In the genomic region with DNA sequence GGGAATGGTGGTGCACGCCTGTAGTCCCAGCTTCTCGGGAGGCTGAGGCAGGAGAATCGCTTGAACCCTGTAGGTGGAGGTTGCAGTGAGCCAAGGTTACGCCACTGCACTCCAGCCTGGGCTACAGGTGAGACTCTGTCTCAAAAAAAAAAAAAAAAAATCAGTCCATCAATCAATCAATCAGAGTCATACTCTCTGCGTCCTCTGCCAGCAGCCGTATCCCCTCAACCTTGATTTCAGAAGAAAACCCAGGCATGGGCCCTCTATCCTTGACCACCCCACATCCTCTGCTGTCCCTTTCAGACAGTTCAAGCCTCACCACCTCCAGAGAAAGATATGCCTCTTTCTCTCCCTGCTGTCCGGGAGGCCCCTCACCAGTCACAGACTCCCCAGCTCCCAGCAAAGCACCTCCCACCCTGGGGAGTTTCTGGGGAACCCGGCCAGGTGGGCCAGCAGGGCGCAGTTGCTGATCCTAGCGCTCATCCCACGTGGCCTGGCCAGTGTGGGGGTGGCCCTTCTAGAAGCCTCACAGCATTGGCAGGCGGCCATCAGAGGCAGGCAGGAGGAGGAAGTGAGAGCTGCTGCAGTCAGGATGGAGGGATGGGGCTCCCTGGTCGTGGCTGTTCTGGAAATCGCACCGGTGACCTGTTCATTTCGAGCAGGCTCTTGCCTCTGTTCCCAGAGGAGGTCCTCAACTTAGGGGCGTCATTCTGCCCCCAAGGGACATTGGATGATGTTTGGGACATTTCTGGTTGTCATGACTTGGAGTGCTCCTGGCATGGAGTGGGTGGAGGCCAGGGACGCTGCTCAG, we compare ENCODE assay signal across 6 cellular contexts. TPM values are rescaled to one million over a fixed set of nuclear protein-coding genes. Genes with fewer than 3 reads are reported as not detected.
DNase-seq lines count a peak whose midpoint lies in the region; ATAC-seq and TF ChIP-seq lines count a peak whose summit lies in the region.

No MANE protein-coding gene starts in this region.

- no peaks in the 10 kb centered on the region for H3K27me3 Mint-ChIP-seq in activated T-cell treated with anti-CD3 and anti-CD28 coated beads, Interleukin-2, amount 50 U/mL, for 24 hours
- H3K27me3 Mint-ChIP-seq in activated T-helper 2 cell treated with anti-CD3 and anti-CD28 coated beads, Interferon-gamma antibody, Interleukin-2, Interleukin-4, amounts not matched to agents 10 μg/mL and 5 μg/mL and 100 μg/mL, durations not matched to agents 14 hours and 24 hours and 36 hours (ENCODE audit: low read depth) = no peaks in the 10 kb centered on the region

- intact Hi-C loops in activated T-helper 2 cell treated with anti-CD3 and anti-CD28 coated beads, Interferon-gamma antibody, Interleukin-2, Interleukin-4, amounts not matched to agents 10 μg/mL and 5 μg/mL and 100 μg/mL, durations not matched to agents 14 hours and 24 hours and 36 hours (cut with micrococcal nuclease) = loop anchor here (5.0 kb wide), 1 partner anchor 114 kb away; a partner anchor contains a TSS
- intact Hi-C loops in lower lobe of right lung (cut with DNase I) = no loop called here

- H3K4me1 Mint-ChIP-seq in activated T-cell treated with anti-CD3 and anti-CD28 coated beads, Interleukin-2, amount 50 U/mL, for 24 hours (ENCODE audit: low read depth) = peaks cover 15% of the 10 kb centered on the region
- peaks cover 9% of the 10 kb centered on the region for H3K4me1 Mint-ChIP-seq in activated T-helper 2 cell treated with anti-CD3 and anti-CD28 coated beads, Interferon-gamma antibody, Interleukin-2, Interleukin-4, amounts not matched to agents 10 μg/mL and 5 μg/mL and 100 μg/mL, durations not matched to agents 14 hours and 24 hours and 36 hours (ENCODE audit: low read depth)

- DNase-seq in activated T-cell treated with anti-CD3 and anti-CD28 coated beads, Interleukin-2, amount 50 U/mL, for 24 hours = no peak
- DNase-seq in activated T-cell treated with anti-CD3 and anti-CD28 coated beads, Interleukin-2, amount 50 U/mL, for 48 hours = no peak
- no peak for DNase-seq in activated T-helper 2 cell treated with anti-CD3 and anti-CD28 coated beads, Interferon-gamma antibody, Interleukin-2, Interleukin-4, amounts not matched to agents 10 μg/mL and 5 μg/mL and 100 μg/mL, durations not matched to agents 14 hours and 24 hours and 36 hours (ENCODE audit: low spot score)
- DNase-seq in lower lobe of right lung (peak; percentile 94), NCI-H1694 treated with DMSO at 0.1 percent for 48 hours (lab: John Stamatoyannopoulos, UW) (no peak), GM19238 (ENCODE audit: insufficient read length, low spot score) (no peak)

- no peaks in the 10 kb centered on the region for H3K9me3 Mint-ChIP-seq in activated T-cell treated with anti-CD3 and anti-CD28 coated beads, Interleukin-2, amount 50 U/mL, for 24 hours
- H3K9me3 Mint-ChIP-seq in activated T-helper 2 cell treated with anti-CD3 and anti-CD28 coated beads, Interferon-gamma antibody, Interleukin-2, Interleukin-4, amounts not matched to agents 10 μg/mL and 5 μg/mL and 100 μg/mL, durations not matched to agents 14 hours and 24 hours and 36 hours = no peaks in the 10 kb centered on the region

- H3K4me1 ChIP-seq in lower lobe of right lung = peaks cover 45% of the 10 kb centered on the region

- peak in 1 of 2 donors; percentile 20 for ATAC-seq in lower lobe of right lung

- TF ChIP-seq CTCF in lower lobe of right lung (IDR thresholded peaks at IDR 0.05) = no peak

- no peaks in the 10 kb centered on the region for H3K27me3 ChIP-seq in lower lobe of right lung (ENCODE audit: low read depth)

- H3K9me3 ChIP-seq in lower lobe of right lung = no peaks in the 10 kb centered on the region

- peak overlapping the region; percentile 20 for H3K27ac ChIP-seq in lower lobe of right lung

- H3K4me3 Mint-ChIP-seq in activated T-cell treated with anti-CD3 and anti-CD28 coated beads, Interleukin-2, amount 50 U/mL, for 24 hours = no peak overlapping the region
- peak overlapping the region; percentile 8 for H3K4me3 Mint-ChIP-seq in activated T-helper 2 cell treated with anti-CD3 and anti-CD28 coated beads, Interferon-gamma antibody, Interleukin-2, Interleukin-4, amounts not matched to agents 10 μg/mL and 5 μg/mL and 100 μg/mL, durations not matched to agents 14 hours and 24 hours and 36 hours (ENCODE audit: low read depth)

- peak overlapping the region; percentile 14 for H3K4me3 ChIP-seq in lower lobe of right lung

- peaks cover 3% of the 10 kb centered on the region for H3K36me3 ChIP-seq in lower lobe of right lung

- peaks cover 13% of the 10 kb centered on the region for H3K36me3 Mint-ChIP-seq in activated T-cell treated with anti-CD3 and anti-CD28 coated beads, Interleukin-2, amount 50 U/mL, for 24 hours (ENCODE audit: low read depth)
- H3K36me3 Mint-ChIP-seq in activated T-helper 2 cell treated with anti-CD3 and anti-CD28 coated beads, Interferon-gamma antibody, Interleukin-2, Interleukin-4, amounts not matched to agents 10 μg/mL and 5 μg/mL and 100 μg/mL, durations not matched to agents 14 hours and 24 hours and 36 hours (ENCODE audit: low read depth) = peaks cover 15% of the 10 kb centered on the region

- peak overlapping the region; percentile 52 for H3K27ac Mint-ChIP-seq in activated T-cell treated with anti-CD3 and anti-CD28 coated beads, Interleukin-2, amount 50 U/mL, for 24 hours
- no peak overlapping the region for H3K27ac Mint-ChIP-seq in activated T-helper 2 cell treated with anti-CD3 and anti-CD28 coated beads, Interferon-gamma antibody, Interleukin-2, Interleukin-4, amounts not matched to agents 10 μg/mL and 5 μg/mL and 100 μg/mL, durations not matched to agents 14 hours and 24 hours and 36 hours

RNA-seq across cellular contexts. Expression of a gene that starts 10.2 kb away (rescaled TPM):
- 0.21 and 0.67 TPM in 2 replicates for total RNA-seq in activated T-helper 2 cell treated with anti-CD3 and anti-CD28 coated beads, Interferon-gamma antibody, Interleukin-2, Interleukin-4, amounts not matched to agents 10 μg/mL and 5 μg/mL and 100 μg/mL, durations not matched to agents 14 hours and 24 hours and 36 hours
- not detected for total RNA-seq in lower lobe of right lung

RNA-seq across cellular contexts. Expression of a gene that starts 15.6 kb away (rescaled TPM):
- total RNA-seq in activated T-helper 2 cell treated with anti-CD3 and anti-CD28 coated beads, Interferon-gamma antibody, Interleukin-2, Interleukin-4, amounts not matched to agents 10 μg/mL and 5 μg/mL and 100 μg/mL, durations not matched to agents 14 hours and 24 hours and 36 hours = 0.11 and 0.18 TPM in 2 replicates
- 7.5 TPM for total RNA-seq in lower lobe of right lung

RNA-seq across cellular contexts. Expression of a gene that starts 17.3 kb away (rescaled TPM):
- 4.3 TPM in 2 replicates for total RNA-seq in activated T-helper 2 cell treated with anti-CD3 and anti-CD28 coated beads, Interferon-gamma antibody, Interleukin-2, Interleukin-4, amounts not matched to agents 10 μg/mL and 5 μg/mL and 100 μg/mL, durations not matched to agents 14 hours and 24 hours and 36 hours
- total RNA-seq in lower lobe of right lung = 1.9 TPM

RNA-seq across cellular contexts. Expression of a gene that starts 29.8 kb away (rescaled TPM):
- total RNA-seq in activated T-helper 2 cell treated with anti-CD3 and anti-CD28 coated beads, Interferon-gamma antibody, Interleukin-2, Interleukin-4, amounts not matched to agents 10 μg/mL and 5 μg/mL and 100 μg/mL, durations not matched to agents 14 hours and 24 hours and 36 hours = 153 and 154 TPM in 2 replicates
- total RNA-seq in lower lobe of right lung = 55.6 TPM

RNA-seq across cellular contexts. Expression of a gene that starts 30.3 kb away (rescaled TPM):
- 75.7 and 77.2 TPM in 2 replicates for total RNA-seq in activated T-helper 2 cell treated with anti-CD3 and anti-CD28 coated beads, Interferon-gamma antibody, Interleukin-2, Interleukin-4, amounts not matched to agents 10 μg/mL and 5 μg/mL and 100 μg/mL, durations not matched to agents 14 hours and 24 hours and 36 hours
- 52.0 TPM for total RNA-seq in lower lobe of right lung
